Comparison of ENCODE assay signal across 21 cellular contexts in the genomic region with DNA sequence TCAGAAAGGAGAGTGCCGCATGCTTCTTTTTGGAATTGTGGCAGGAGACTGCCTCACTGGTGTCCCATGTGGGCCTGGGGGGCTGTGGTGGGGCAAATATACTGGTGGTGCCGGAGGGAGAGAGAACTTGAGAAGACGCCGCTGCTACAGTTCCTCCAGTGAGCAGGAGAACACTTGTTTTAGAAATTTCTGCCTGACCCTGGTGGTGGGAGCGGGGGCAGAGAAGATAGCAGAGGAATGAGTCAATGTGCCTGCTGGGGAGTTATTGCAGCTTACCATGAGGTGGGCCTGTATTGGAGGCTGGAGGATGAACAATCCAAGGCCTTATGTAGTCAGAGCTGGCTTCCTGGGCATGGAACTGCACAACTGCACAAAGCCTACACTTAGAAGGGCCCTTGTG.
DNase-seq lines count a peak whose midpoint lies in the region; ATAC-seq and TF ChIP-seq lines count a peak whose summit lies in the region.
"Had no signal": no experiment of that assay in that cellular context is flagged by ENCODE, and none has a peak within 500 bp of the region (broad histone marks: within the 10 kb centered on the region; RNA-seq: fewer than 3 reads in every experiment).

No MANE protein-coding gene starts in this region.

- H3K9me3 ChIP-seq in tibial artery (peaks cover 0 to 4% (median 0%) of the 10 kb centered on the region in 3 donors), upper lobe of right lung (no peaks in the 10 kb centered on the region)
- H3K9me3 ChIP-seq: A549, adrenal gland, uterus had no signal

- ATAC-seq in HG02885 (IDR thresholded peaks at IDR 0.05; ENCODE audit: poor library complexity, unreplicated experiment): no peak
- ATAC-seq in upper lobe of right lung: no peak
- ATAC-seq in omental fat pad (ENCODE audit: low FRiP score): no peak
- ATAC-seq: A549; stimulated activated naive CD8-positive, alpha-beta T cell treated with anti-CD3 and anti-CD28 coated beads, Interleukin-15, Interleukin-2, amounts not matched to agents 100 U/mL and 50 U/mL, for 24 hours had no signal

- H3K36me3 ChIP-seq in tibial artery: no peaks in the 10 kb centered on the region
- no peaks in the 10 kb centered on the region for H3K36me3 ChIP-seq in upper lobe of right lung
- H3K36me3 ChIP-seq: adrenal gland, uterus had no signal

- peak; percentile 9 for TF ChIP-seq CTCF in AG09309 (IDR thresholded peaks at IDR 0.05; ENCODE audit: control insufficient read depth, insufficient read depth, low read depth, low read length, missing control alignments)
- no peak for TF ChIP-seq CTCF in cardiac fibroblast (IDR thresholded peaks at IDR 0.05; ENCODE audit: low read depth, low read length)
- no peak for TF ChIP-seq CTCF in tibial artery (IDR thresholded peaks at IDR 0.05)
- no peak for TF ChIP-seq CTCF in upper lobe of right lung (IDR thresholded peaks at IDR 0.05)
- no peak for TF ChIP-seq CTCF in omental fat pad (IDR thresholded peaks at IDR 0.05)

- H3K27ac ChIP-seq in tibial artery (no peak overlapping the region), upper lobe of right lung (no peak overlapping the region)
- H3K27ac ChIP-seq: A549, adrenal gland, epithelial cell of prostate, uterus had no signal

- H3K4me1 ChIP-seq in tibial artery (no peaks in the 10 kb centered on the region), upper lobe of right lung (no peaks in the 10 kb centered on the region)
- H3K4me1 ChIP-seq: A549, adrenal gland, uterus had no signal

- intact Hi-C loops in tibial artery (cut with DNase I; ENCODE audit: low total_unique reads): no loop called here
- intact Hi-C loops in upper lobe of right lung (cut with DNase I): no loop called here

- peak; percentile 29 for DNase-seq in AG09309 (ENCODE audit: low read depth)
- DNase-seq in LHCN-M2 (ENCODE audit: low read depth): peak; percentile 24
- peak; percentile 0 to 58 for DNase-seq in cardiac fibroblast (ENCODE audit: low read depth in 2 of 2)
- DNase-seq in myocyte (ENCODE audit: low read depth): peak; percentile 3
- DNase-seq in tibial artery: no peak
- DNase-seq in upper lobe of right lung: no peak
- no peak for DNase-seq in omental fat pad (ENCODE audit: low spot score)
- DNase-seq: activated CD4-positive, CD25-positive, alpha-beta regulatory T cell; adrenal gland; CD8-positive, alpha-beta memory T cell; cortex of kidney; Kasumi-1; NCI-H1694; NCI-H510A; SHP77 treated with DMSO at 0.1 percent for 48 hours; stimulated activated CD4-positive, alpha-beta T cell treated with anti-CD3 and anti-CD28 coated beads, Interleukin-15, amount 100 ng/mL, for 24 hours; stimulated activated naive CD8-positive, alpha-beta T cell treated with anti-CD3 and anti-CD28 coated beads, Interleukin-15, Interleukin-2, amounts not matched to agents 100 U/mL and 50 U/mL, for 24 hours; uterus had no signal

- H3K27me3 ChIP-seq in tibial artery (no peaks in the 10 kb centered on the region), upper lobe of right lung (no peaks in the 10 kb centered on the region)
- H3K27me3 ChIP-seq: adrenal gland, uterus had no signal

- H3K4me3 ChIP-seq in AG09309 (ENCODE audit: control insufficient read depth, low read depth, low read length) (no peak overlapping the region), cardiac fibroblast (replicated peaks in 1 of 2; ENCODE audit: low read depth in 2 of 2, low read length in 2 of 2) (no peak overlapping the region), tibial artery (no peak overlapping the region), upper lobe of right lung (no peak overlapping the region)
- H3K4me3 ChIP-seq: A549, adrenal gland, uterus had no signal

Comparison
In these comparisons a context has a peak if more than half of its experiments do, and no peak if none do; other contexts are left out.
1. DNase-seq: peak in AG09309 (single experiment), LHCN-M2 (single experiment), cardiac fibroblast (2 of 2) and myocyte (single experiment); none in tibial artery (0 of 2), upper lobe of right lung (single experiment) and omental fat pad (single experiment).